17 cellular contexts compared by ENCODE assay signal in the genomic region with DNA sequence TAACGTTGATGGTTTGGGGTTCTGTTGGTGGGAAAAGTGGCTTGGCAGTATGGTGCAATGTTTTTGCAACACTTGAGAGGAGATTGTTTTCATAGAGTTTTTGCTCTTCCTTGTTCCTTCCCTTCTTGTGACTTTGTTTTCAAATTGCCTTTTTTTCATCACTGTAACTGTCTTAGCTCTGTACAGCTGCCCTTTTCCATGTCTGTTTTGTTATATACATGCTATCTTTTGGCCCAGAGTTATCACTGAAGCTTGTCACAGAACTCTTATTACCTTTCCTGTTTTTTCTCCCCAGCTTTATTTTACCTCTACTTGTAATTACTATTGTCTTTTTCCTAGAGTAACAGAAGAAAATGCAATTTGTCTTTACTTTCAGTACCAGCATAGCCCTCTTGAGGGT.
"Had no signal": no experiment of that assay in that cellular context is flagged by ENCODE, and none has a peak within 500 bp of the region (broad histone marks: within the 10 kb centered on the region; RNA-seq: fewer than 3 reads in every experiment).

No MANE protein-coding gene starts in this region.

- H3K27ac ChIP-seq: coronary artery, gastrocnemius medialis, tibial nerve had no signal

- ATAC-seq: activated CD8-positive, alpha-beta T cell treated with anti-CD3 and anti-CD28 coated beads, Interleukin-2, amount 10 ng/mL, durations not matched to agents 7 days and 5 days; esophagus mucosa; gastrocnemius medialis; left lobe of liver had no signal

- H3K4me1 ChIP-seq: gastrocnemius medialis, tibial nerve had no signal

- H3K4me3 ChIP-seq: coronary artery, gastrocnemius medialis, tibial nerve had no signal

- H3K27me3 ChIP-seq: gastrocnemius medialis, tibial nerve had no signal

- H3K36me3 ChIP-seq: gastrocnemius medialis, tibial nerve had no signal

- DNase-seq: activated CD4-positive, alpha-beta T cell treated with anti-CD3 and anti-CD28 coated beads, Interleukin-2, amount 10 ng/mL, durations not matched to agents 24 days and 14 days; activated CD8-positive, alpha-beta T cell treated with anti-CD3 and anti-CD28 coated beads, Interleukin-2, amount 10 ng/mL, durations not matched to agents 7 days and 5 days; activated naive CD4-positive, alpha-beta T cell treated with Interleukin-2 at 50 U/mL for 16 hours; activated T-cell treated with anti-CD3 and anti-CD28 coated beads, Interleukin-2, amount 50 U/mL, for 24 hours; anterior cingulate cortex; central memory CD4-positive, alpha-beta T cell; gastrocnemius medialis; head of caudate nucleus; kidney; midbrain; stimulated activated CD4-positive, alpha-beta T cell treated with anti-CD3 and anti-CD28 coated beads, Interleukin-12 subunit alpha, Interleukin-12 subunit beta, amount 100 ng/mL, for 4 hours; T-helper 9 cell had no signal

- H3K9me3 ChIP-seq: gastrocnemius medialis, tibial nerve had no signal

- FAIRE-seq: urothelium cell line had no signal
